In genomic region chr6:41429506-41430504, GRCh38 we compare ENCODE assay signal across 20 cellular contexts.
DNase-seq lines count a peak whose midpoint lies in the region; ATAC-seq and TF ChIP-seq lines count a peak whose summit lies in the region.
"Had no signal": no experiment of that assay in that cellular context is flagged by ENCODE, and none has a peak within 500 bp of the region (broad histone marks: within the 10 kb centered on the region; RNA-seq: fewer than 3 reads in every experiment).

No MANE protein-coding gene starts in this region.

- TF ChIP-seq POLR2A in transverse colon (IDR thresholded peaks at IDR 0.05): no peak

- TF ChIP-seq EP300 in transverse colon (IDR thresholded peaks at IDR 0.05; ENCODE audit: low read depth): no peak

- H3F3A ChIP-seq in neural progenitor cell (ENCODE audit: low read depth): peaks cover 41% of the 10 kb centered on the region

- H3K27me3 Mint-ChIP-seq in neural progenitor cell (ENCODE audit: insufficient read depth, low read depth): peaks cover 26% of the 10 kb centered on the region

- H3K4me3 ChIP-seq in left ventricle myocardium inferior (no peak overlapping the region), neural progenitor cell (no peak overlapping the region), transverse colon (no peak overlapping the region), lower lobe of right lung (no peak overlapping the region)
- H3K4me3 ChIP-seq: A549, GM12878, left lung had no signal

- H3K9me3 Mint-ChIP-seq in neural progenitor cell: no peaks in the 10 kb centered on the region
- H3K9me3 Mint-ChIP-seq: activated CD4-positive, alpha-beta memory T cell treated with anti-CD3 and anti-CD28 coated beads for 36 hours; natural killer cell had no signal

- ATAC-seq in left cardiac atrium (no peak), lower lobe of right lung (no peak), HG03354 (IDR thresholded peaks at IDR 0.05; ENCODE audit: poor library complexity, severe bottlenecking, unreplicated experiment) (no peak)
- ATAC-seq: natural killer cell had no signal

- intact Hi-C loops in left ventricle myocardium inferior (cut with micrococcal nuclease) (no loop called here), left cardiac atrium (cut with DNase I) (loop anchor here in 1 of 2 donors (5.0 to 10.0 kb wide), 2 partner anchors 63 to 255 kb away; no protein-coding TSS in a partner anchor), transverse colon (cut with DNase I; ENCODE audit: low total_unique reads) (loop anchor here (5.0 kb wide), 1 partner anchor 72 kb away; no protein-coding TSS in a partner anchor), lower lobe of right lung (cut with DNase I) (no loop called here)

- in situ Hi-C loops in transverse colon (cut with MboI; ENCODE audit: low pct_ligation_motif_present in 1 of 4, low pct_unique_long_range_greater_than_20kb in 1 of 4, low sequenced_read_pairs in 3 of 4): loop anchor here in 2 of 4 donors (10.0 kb wide), 1 partner anchor 165 kb away; no protein-coding TSS in a partner anchor

- 59 to 73% methylated on average over 7 to 13 of the region's 14 CpGs for WGBS in transverse colon (ENCODE audit: low coverage in 1 of 2), 2 donors

- H3K79me2 ChIP-seq in neural progenitor cell (ENCODE audit: low read depth): no peaks in the 10 kb centered on the region

- no peaks in the 10 kb centered on the region for H3K36me3 ChIP-seq in left ventricle myocardium inferior
- H3K36me3 ChIP-seq in neural progenitor cell: no peaks in the 10 kb centered on the region
- H3K36me3 ChIP-seq in transverse colon: no peaks in the 10 kb centered on the region
- no peaks in the 10 kb centered on the region for H3K36me3 ChIP-seq in lower lobe of right lung
- H3K36me3 ChIP-seq: left lung had no signal

- no peak for DNase-seq in left ventricle myocardium inferior
- no peak for DNase-seq in left cardiac atrium
- no peak for DNase-seq in neural progenitor cell (ENCODE audit: low spot score)
- DNase-seq in transverse colon: no peak
- DNase-seq in NCI-H187 treated with DMSO at 0.1 percent for 48 hours (lab: John Stamatoyannopoulos, UW): no peak
- no peak for DNase-seq in lower lobe of right lung
- DNase-seq: amniotic stem cell; CD4-positive, CD25-positive, alpha-beta regulatory T cell; Karpas-422; natural killer cell; NCI-H187; NCI-H510A treated with DMSO at 0.1 percent for 48 hours; SK-N-SH; stimulated activated naive CD4-positive, alpha-beta T cell had no signal

- H3K9ac ChIP-seq in neural progenitor cell: no peak overlapping the region
- H3K9ac ChIP-seq: SK-N-SH had no signal

- H3K4me2 ChIP-seq in neural progenitor cell: peak overlapping the region; percentile 12
- H3K4me2 ChIP-seq: SK-N-SH had no signal

- H3K4me1 Mint-ChIP-seq in neural progenitor cell: peaks cover 21% of the 10 kb centered on the region

- peaks cover 42% of the 10 kb centered on the region for H3K27me3 ChIP-seq in left ventricle myocardium inferior (ENCODE audit: low read depth)
- peaks cover 74% of the 10 kb centered on the region for H3K27me3 ChIP-seq in neural progenitor cell
- peaks cover 21% of the 10 kb centered on the region for H3K27me3 ChIP-seq in transverse colon
- H3K27me3 ChIP-seq in lower lobe of right lung (ENCODE audit: low read depth): peaks cover 19% of the 10 kb centered on the region

- H3K9me3 ChIP-seq in left ventricle myocardium inferior (replicated peaks) (no peaks in the 10 kb centered on the region), neural progenitor cell (ENCODE audit: low read depth) (no peaks in the 10 kb centered on the region), transverse colon (no peaks in the 10 kb centered on the region), lower lobe of right lung (no peaks in the 10 kb centered on the region)
- H3K9me3 ChIP-seq: A549, left lung, SK-N-SH had no signal

- peaks cover 38% of the 10 kb centered on the region for H4K20me1 ChIP-seq in neural progenitor cell (ENCODE audit: low read depth)

- peak overlapping the region; percentile 58 for H3K4me3 Mint-ChIP-seq in neural progenitor cell

- H3K4me1 ChIP-seq in left ventricle myocardium inferior: peaks cover 31% of the 10 kb centered on the region
- peaks cover 44% of the 10 kb centered on the region for H3K4me1 ChIP-seq in neural progenitor cell
- peaks cover 13 to 44% (median 29%) of the 10 kb centered on the region in 4 donors for H3K4me1 ChIP-seq in transverse colon
- peaks cover 27% of the 10 kb centered on the region for H3K4me1 ChIP-seq in lower lobe of right lung

- TF ChIP-seq CTCF in left ventricle myocardium inferior (IDR thresholded peaks at IDR 0.05; ENCODE audit: borderline replicate concordance): no peak
- no peak for TF ChIP-seq CTCF in neural progenitor cell (IDR thresholded peaks at IDR 0.05)
- no peak for TF ChIP-seq CTCF in transverse colon (IDR thresholded peaks at IDR 0.05)
- no peak for TF ChIP-seq CTCF in lower lobe of right lung (IDR thresholded peaks at IDR 0.05)

- peak overlapping the region; percentile 72 for H3K27ac ChIP-seq in left ventricle myocardium inferior (replicated peaks)
- H3K27ac ChIP-seq in cingulate gyrus (ENCODE audit: low read depth, low read length): peak overlapping the region; percentile 77
- H3K27ac ChIP-seq in neural progenitor cell: no peak overlapping the region
- peak overlapping the region; percentile 11 to 85 (median 80) for H3K27ac ChIP-seq in transverse colon
- H3K27ac ChIP-seq in lower lobe of right lung: no peak overlapping the region
- H3K27ac ChIP-seq: left lung had no signal

- H2AFZ ChIP-seq in neural progenitor cell (replicated peaks): no peak overlapping the region

- no peak overlapping the region for H3K27ac Mint-ChIP-seq in neural progenitor cell
- H3K27ac Mint-ChIP-seq: activated CD4-positive, alpha-beta memory T cell treated with anti-CD3 and anti-CD28 coated beads for 36 hours; CD4-positive, CD25-positive, alpha-beta regulatory T cell; natural killer cell had no signal

- H3K36me3 Mint-ChIP-seq in neural progenitor cell: no peaks in the 10 kb centered on the region
- H3K36me3 Mint-ChIP-seq: activated CD4-positive, alpha-beta memory T cell treated with anti-CD3 and anti-CD28 coated beads for 36 hours; natural killer cell had no signal

Comparison
In these comparisons a context has a peak if more than half of its experiments do, and no peak if none do; other contexts are left out.
1. H3K27ac ChIP-seq: peak in left ventricle myocardium inferior (single experiment), cingulate gyrus (single experiment) and transverse colon (4 of 4); none in neural progenitor cell (single experiment) and lower lobe of right lung (single experiment).